Comparison of ENCODE assay signal across 20 cellular contexts in the genomic region with DNA sequence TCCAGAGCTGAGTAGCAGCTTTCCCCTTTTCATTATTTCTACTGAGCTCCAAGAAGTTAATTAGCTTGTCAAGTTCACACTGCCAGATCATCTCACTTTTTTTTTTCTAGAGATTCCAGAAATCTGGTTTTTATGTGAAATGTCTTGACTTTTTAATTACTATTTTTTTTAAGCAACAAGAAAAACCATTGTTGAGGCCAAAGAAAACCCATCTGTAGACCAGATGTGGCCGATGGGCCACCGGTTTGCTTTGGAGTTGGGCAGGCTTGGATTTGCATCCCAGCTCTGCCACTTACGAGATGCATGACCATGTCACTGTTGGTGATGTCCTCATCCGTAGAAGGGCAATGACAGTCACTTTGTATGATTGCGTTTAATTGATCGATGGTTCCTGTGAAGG.
"Had no signal": no experiment of that assay in that cellular context is flagged by ENCODE, and none has a peak within 500 bp of the region (broad histone marks: within the 10 kb centered on the region; RNA-seq: fewer than 3 reads in every experiment).

No MANE protein-coding gene starts in this region.

- H3K4me3 ChIP-seq: MG63 had no signal

- DNase-seq: IMR-90, Karpas-422, KG1, MG63, NCI-H1092, NCI-H1105 treated with DMSO at 0.1 percent for 48 hours, NCI-H1417 treated with DMSO at 0.1 percent for 48 hours, NCI-H146, NCI-H1694 treated with DMSO at 0.1 percent for 48 hours, NCI-H2029, NCI-H2081 treated with DMSO at 0.1 percent for 48 hours, NCI-H2171, NCI-H226, NCI-H446, NCI-H510A, NCI-H524 treated with DMSO at 0.1 percent for 48 hours, NCI-H69, NCI-H774, SHP77 had no signal

- H3K27me3 ChIP-seq: MG63 had no signal

- H3K36me3 ChIP-seq: MG63 had no signal

- H3K27ac ChIP-seq: RWPE1 had no signal
